Comparison of ENCODE assay signal across 8 cellular contexts in the genomic region with DNA sequence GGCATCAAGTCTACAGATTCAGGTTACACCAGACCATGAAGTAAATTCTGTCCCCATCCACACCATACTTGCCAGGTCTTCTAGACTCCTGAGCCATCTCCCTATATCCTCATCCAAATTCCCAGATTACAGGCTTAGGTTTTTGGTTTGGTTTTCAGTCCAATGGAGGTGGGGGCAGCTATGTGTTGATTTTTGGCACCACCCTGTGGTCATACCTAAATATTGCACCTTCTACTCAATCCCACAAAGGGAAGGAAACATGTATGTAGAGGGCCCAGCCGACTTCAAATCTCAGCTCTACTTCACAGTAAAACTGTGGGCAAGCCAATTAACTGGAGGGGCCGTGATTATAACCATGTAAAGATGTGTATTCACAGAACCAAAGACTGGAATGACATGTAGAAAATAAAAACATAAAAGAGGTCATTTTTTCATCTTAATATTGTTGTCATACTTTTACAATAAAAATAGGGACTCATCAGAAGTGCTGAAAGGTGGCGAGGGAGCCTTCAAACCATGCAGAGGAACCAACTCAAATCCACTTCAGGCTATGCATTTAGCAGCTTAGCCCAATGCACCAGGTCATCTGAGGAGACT. TPM values are rescaled to one million over a fixed set of nuclear protein-coding genes. Genes with fewer than 3 reads are reported as not detected.
DNase-seq lines count a peak whose midpoint lies in the region; ATAC-seq, FAIRE-seq and TF ChIP-seq lines count a peak whose summit lies in the region.

No MANE protein-coding gene starts in this region.

- ATAC-seq in CD4-positive, CD25-positive, alpha-beta regulatory T cell (ENCODE audit: low read depth in 2 of 2), result peak; percentile 45 to 74
- ATAC-seq in activated T-cell treated with anti-CD3 and anti-CD28 coated beads, Interleukin-2, amount 50 U/mL, for 4 hours, result peak; percentile 43 to 54

- no peaks in the 10 kb centered on the region for H3K4me1 ChIP-seq in CD4-positive, CD25-positive, alpha-beta regulatory T cell (ENCODE audit: control insufficient read depth, insufficient read depth, low read length, poor library complexity, severe bottlenecking)

- peaks cover 50% of the 10 kb centered on the region for H3K36me3 Mint-ChIP-seq in CD4-positive, CD25-positive, alpha-beta regulatory T cell
- peaks cover 31% of the 10 kb centered on the region for H3K36me3 Mint-ChIP-seq in activated T-cell treated with anti-CD3 and anti-CD28 coated beads, Interleukin-2, amount 50 U/mL, for 4 hours (ENCODE audit: insufficient read depth)
- H3K36me3 Mint-ChIP-seq in glutamatergic neuron (ENCODE audit: unreplicated experiment), result peaks cover 3% of the 10 kb centered on the region

- H3K9me3 Mint-ChIP-seq in CD4-positive, CD25-positive, alpha-beta regulatory T cell, result no peaks in the 10 kb centered on the region
- H3K9me3 Mint-ChIP-seq in activated T-cell treated with anti-CD3 and anti-CD28 coated beads, Interleukin-2, amount 50 U/mL, for 4 hours, result no peaks in the 10 kb centered on the region
- H3K9me3 Mint-ChIP-seq in glutamatergic neuron (ENCODE audit: unreplicated experiment), result no peaks in the 10 kb centered on the region

- FAIRE-seq in GM12892 (lab: Jason Lieb, UNC), result peak; percentile 70

- H3K4me3 Mint-ChIP-seq in CD4-positive, CD25-positive, alpha-beta regulatory T cell, result no peak overlapping the region
- no peak overlapping the region for H3K4me3 Mint-ChIP-seq in activated T-cell treated with anti-CD3 and anti-CD28 coated beads, Interleukin-2, amount 50 U/mL, for 4 hours
- H3K4me3 Mint-ChIP-seq in glutamatergic neuron (ENCODE audit: unreplicated experiment), result no peak overlapping the region

- no peak for TF ChIP-seq POLR2A in GM12892 (IDR thresholded peaks at IDR 0.05; ENCODE audit: low read depth, low read length)

- H3K4me1 Mint-ChIP-seq in CD4-positive, CD25-positive, alpha-beta regulatory T cell, result peaks cover 15 to 35% (median 24%) of the 10 kb centered on the region in 4 donors
- H3K4me1 Mint-ChIP-seq in activated T-cell treated with anti-CD3 and anti-CD28 coated beads, Interleukin-2, amount 50 U/mL, for 4 hours (ENCODE audit: low read depth), result no peaks in the 10 kb centered on the region
- peaks cover 3% of the 10 kb centered on the region for H3K4me1 Mint-ChIP-seq in glutamatergic neuron (ENCODE audit: low read depth, unreplicated experiment)

- peak in 2 of 3 donors; percentile 31 to 62 for DNase-seq in CD4-positive, CD25-positive, alpha-beta regulatory T cell
- DNase-seq in GM12892 (ENCODE audit: insufficient read length) (no peak), MV-4-11 (lab: John Stamatoyannopoulos, UW) (peak; percentile 33), glutamatergic neuron (no peak), putamen (ENCODE audit: low spot score) (peak; percentile 47), NCI-H187 (lab: John Stamatoyannopoulos, UW) (no peak), activated gamma-delta T cell treated with Interleukin-2 at 50 U/mL for 16 hours (no peak)
- no peak for DNase-seq in activated T-cell treated with anti-CD3 and anti-CD28 coated beads, Interleukin-2, amount 50 U/mL, for 4 hours

- peaks cover 70% of the 10 kb centered on the region for H3K36me3 ChIP-seq in CD4-positive, CD25-positive, alpha-beta regulatory T cell (ENCODE audit: control insufficient read depth, insufficient read depth, low read length)

- H3K4me3 ChIP-seq in CD4-positive, CD25-positive, alpha-beta regulatory T cell (ENCODE audit: low read depth, low read length), result no peak overlapping the region

- no peaks in the 10 kb centered on the region for H3K27me3 Mint-ChIP-seq in CD4-positive, CD25-positive, alpha-beta regulatory T cell
- H3K27me3 Mint-ChIP-seq in activated T-cell treated with anti-CD3 and anti-CD28 coated beads, Interleukin-2, amount 50 U/mL, for 4 hours (ENCODE audit: low read depth), result no peaks in the 10 kb centered on the region
- no peaks in the 10 kb centered on the region for H3K27me3 Mint-ChIP-seq in glutamatergic neuron (ENCODE audit: unreplicated experiment)

- H3K9me3 ChIP-seq in CD4-positive, CD25-positive, alpha-beta regulatory T cell (ENCODE audit: control insufficient read depth in 2 of 2, low read length in 2 of 2), result no peaks in the 10 kb centered on the region

- H3K27ac ChIP-seq in CD4-positive, CD25-positive, alpha-beta regulatory T cell (ENCODE audit: insufficient read depth, low read length, poor library complexity, severe bottlenecking), result no peak overlapping the region

- H3K27me3 ChIP-seq in CD4-positive, CD25-positive, alpha-beta regulatory T cell (ENCODE audit: control insufficient read depth, insufficient read depth, low read length), result no peaks in the 10 kb centered on the region

- peak; percentile 85 for TF ChIP-seq CTCF in glutamatergic neuron (IDR thresholded peaks at IDR 0.05; ENCODE audit: partially characterized antibody, unreplicated experiment)

- peak overlapping the region in 2 of 3 donors; percentile 29 to 44 for H3K27ac Mint-ChIP-seq in CD4-positive, CD25-positive, alpha-beta regulatory T cell
- no peak overlapping the region for H3K27ac Mint-ChIP-seq in glutamatergic neuron (ENCODE audit: unreplicated experiment)

RNA-seq across cellular contexts. Expression of a gene that starts 19.8 kb away (rescaled TPM):
- total RNA-seq in CD4-positive, CD25-positive, alpha-beta regulatory T cell, result 59.9 TPM
- 10 to 100 TPM in 3 of 4 donors, 1 to 10 TPM in 1; 8.9 to 15.1 (median 13.4) TPM for polyA plus RNA-seq in CD4-positive, CD25-positive, alpha-beta regulatory T cell
- polyA plus RNA-seq in GM12892 (2012; ENCODE audit: missing spikeins), result 8.2 TPM
- total RNA-seq in activated T-cell treated with anti-CD3 and anti-CD28 coated beads, Interleukin-2, amount 50 U/mL, for 4 hours, result 10 to 100 TPM; 10.8 to 12.4 (median 11.1) TPM
- 27.5 TPM for total RNA-seq in glutamatergic neuron (ENCODE audit: unreplicated experiment)

Comparison
In these comparisons a context has a peak if more than half of its experiments do, and no peak if none do; other contexts are left out.
1. DNase-seq: peak in CD4-positive, CD25-positive, alpha-beta regulatory T cell (2 of 3), MV-4-11 (single experiment) and putamen (single experiment); none in GM12892 (single experiment), activated T-cell treated with anti-CD3 and anti-CD28 coated beads, Interleukin-2, amount 50 U/mL, for 4 hours (single experiment), glutamatergic neuron (single experiment), NCI-H187 (0 of 2) and activated gamma-delta T cell treated with Interleukin-2 at 50 U/mL for 16 hours (single experiment).